ENCODE assay signal across 26 cellular contexts in genomic region chr5:170416526-170416925, GRCh38. TPM values are rescaled to one million over a fixed set of nuclear protein-coding genes. Genes with fewer than 3 reads are reported as not detected.
"Had no signal": no experiment of that assay in that cellular context is flagged by ENCODE, and none has a peak within 500 bp of the region (broad histone marks: within the 10 kb centered on the region; RNA-seq: fewer than 3 reads in every experiment).

No MANE protein-coding gene starts in this region.

- H3K27me3 ChIP-seq: brain microvascular endothelial cell, cardiac muscle cell had no signal

- H3K4me3 Mint-ChIP-seq: activated B cell treated with CpG ODN at 0.5 μM for 24 hours; activated CD4-positive, alpha-beta T cell treated with anti-CD3 and anti-CD28 coated beads, Interleukin-2, amount 10 ng/mL, durations not matched to agents 24 days and 14 days; activated naive CD4-positive, alpha-beta T cell treated with anti-CD3 and anti-CD28 coated beads for 36 hours; activated T-helper 17 cell treated with anti-CD3 and anti-CD28 coated beads, Interleukin-2, amount 50 U/mL, for 72 hours had no signal

- ATAC-seq: activated T-helper 17 cell treated with anti-CD3 and anti-CD28 coated beads, Interleukin-2, amount 50 U/mL, for 72 hours had no signal

- H3K27ac Mint-ChIP-seq: activated B cell treated with CpG ODN at 0.5 μM for 24 hours; activated CD4-positive, alpha-beta T cell treated with anti-CD3 and anti-CD28 coated beads, Interleukin-2, amount 10 ng/mL, durations not matched to agents 24 days and 14 days; activated naive CD4-positive, alpha-beta T cell treated with anti-CD3 and anti-CD28 coated beads for 36 hours; activated T-helper 17 cell treated with anti-CD3 and anti-CD28 coated beads, Interleukin-2, amount 50 U/mL, for 72 hours had no signal

- H3K9me3 Mint-ChIP-seq: activated B cell treated with CpG ODN at 0.5 μM for 24 hours; activated CD4-positive, alpha-beta T cell treated with anti-CD3 and anti-CD28 coated beads, Interleukin-2, amount 10 ng/mL, durations not matched to agents 24 days and 14 days; activated naive CD4-positive, alpha-beta T cell treated with anti-CD3 and anti-CD28 coated beads for 36 hours; activated T-helper 17 cell treated with anti-CD3 and anti-CD28 coated beads, Interleukin-2, amount 50 U/mL, for 72 hours had no signal

- FAIRE-seq: TTC549 had no signal

- DNase-seq: activated B cell treated with CpG ODN at 0.5 μM for 24 hours; activated CD4-positive, alpha-beta T cell treated with anti-CD3 and anti-CD28 coated beads for 1 hour; activated CD4-positive, alpha-beta T cell treated with anti-CD3 and anti-CD28 coated beads, Interleukin-2, amount 10 ng/mL, durations not matched to agents 24 days and 14 days; activated CD4-positive, alpha-beta T cell treated with anti-CD3 and anti-CD28 coated beads, Interleukin-2, amount 50 U/mL, for 48 hours; activated gamma-delta T cell; activated naive CD4-positive, alpha-beta T cell treated with anti-CD3 and anti-CD28 coated beads for 36 hours; activated T-cell treated with anti-CD3 and anti-CD28 coated beads for 4 hours; activated T-cell treated with anti-CD3 and anti-CD28 coated beads, Interleukin-2, amount 50 U/mL, for 48 hours; brain microvascular endothelial cell; NCI-H1092 treated with DMSO at 0.1 percent for 48 hours; NCI-H1417 treated with DMSO at 0.1 percent for 48 hours; NCI-H1694 treated with DMSO at 0.1 percent for 48 hours; NCI-H2029 treated with DMSO at 0.1 percent for 48 hours; NCI-H510A treated with DMSO at 0.1 percent for 48 hours; NCI-H69; NK-92 treated with Interleukin-12 subunit alpha and Interleukin-12 subunit beta, amount 100 ng/mL, for 24 hours; PC-9; SHP77 treated with DMSO at 0.1 percent for 48 hours; T1000 had no signal

- H3K4me3 ChIP-seq: cardiac muscle cell, PC-9 had no signal

- H3K36me3 ChIP-seq: brain microvascular endothelial cell, cardiac muscle cell had no signal

- H2AFZ ChIP-seq: PC-9 had no signal

- H3K9ac ChIP-seq: KMS-11 had no signal

- H3K27ac ChIP-seq: brain microvascular endothelial cell, cardiac muscle cell, KMS-11, PC-9 had no signal

- H3K4me2 ChIP-seq: KMS-11, PC-9 had no signal

RNA-seq across cellular contexts. Expression of gene KCNMB1, which starts 27.4 kb away (rescaled TPM):
- total RNA-seq: activated B cell treated with CpG ODN at 0.5 μM for 24 hours; activated CD4-positive, alpha-beta T cell treated with anti-CD3 and anti-CD28 coated beads, Interleukin-2, amount 10 ng/mL, durations not matched to agents 24 days and 14 days; activated CD8-positive, alpha-beta memory T cell treated with anti-CD3 and anti-CD28 coated beads for 36 hours; activated T-helper 17 cell treated with anti-CD3 and anti-CD28 coated beads, Interleukin-2, amount 50 U/mL, for 72 hours; MCF 10A; PC-9; SK-MEL-5 had no signal
